Comparison of ENCODE assay signal across 27 cellular contexts in the genomic region with DNA sequence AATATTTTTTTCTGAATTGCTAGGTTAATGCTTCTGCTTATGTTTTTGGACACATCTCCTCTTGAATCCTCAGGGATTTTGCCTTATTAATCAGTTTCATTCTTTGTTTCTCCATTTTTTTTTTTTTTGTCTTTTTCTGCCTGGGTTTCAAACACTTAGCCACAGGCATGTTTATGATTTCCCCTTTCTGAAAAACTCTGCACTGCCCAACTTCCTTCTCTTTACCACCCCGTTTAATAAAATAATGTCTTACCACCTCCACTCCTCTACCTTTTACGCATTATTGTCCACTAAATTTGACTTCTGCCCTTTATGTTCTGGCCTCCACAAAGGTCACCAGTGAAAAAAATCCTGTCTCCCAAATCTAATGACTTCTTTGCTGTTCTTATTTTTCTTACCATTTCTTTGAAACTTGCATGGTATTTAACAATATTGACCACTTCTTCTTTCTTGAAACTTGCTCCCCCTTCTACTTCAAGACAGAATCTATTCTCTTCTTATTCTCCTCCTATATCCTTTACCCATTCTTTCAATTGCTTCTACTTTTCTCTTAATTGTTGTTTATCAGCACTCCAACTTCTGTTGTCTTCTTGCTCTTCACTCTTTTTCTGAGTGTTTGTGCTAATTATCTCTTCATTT.
DNase-seq lines count a peak whose midpoint lies in the region; ATAC-seq and TF ChIP-seq lines count a peak whose summit lies in the region.
"Had no signal": no experiment of that assay in that cellular context is flagged by ENCODE, and none has a peak within 500 bp of the region (broad histone marks: within the 10 kb centered on the region; RNA-seq: fewer than 3 reads in every experiment).

No MANE protein-coding gene starts in this region.

- peaks cover 42 to 45% of the 10 kb centered on the region in 2 donors for H3K4me1 Mint-ChIP-seq in natural killer cell treated with Interleukin-12 subunit alpha and Interleukin-12 subunit beta and Interleukin-15 and Interleukin-18, amount 100 ng/mL, for 72 hours (ENCODE audit: low read depth in 2 of 2)
- peaks cover 9 to 15% of the 10 kb centered on the region in 2 donors for H3K4me1 Mint-ChIP-seq in natural killer cell
- peaks cover 68% of the 10 kb centered on the region for H3K4me1 Mint-ChIP-seq in activated naive CD8-positive, alpha-beta T cell treated with anti-CD3 and anti-CD28 coated beads, Interleukin-2, amount 50 U/mL, for 24 hours
- peaks cover 30 to 45% of the 10 kb centered on the region in 2 donors for H3K4me1 Mint-ChIP-seq in stimulated activated naive B cell treated with anti-CD40 and anti-IgM and Interleukin-4, amounts not matched to agents 10 μg/mL and 1 μg/mL and 100 μg/mL, for 72 hours
- H3K4me1 Mint-ChIP-seq: H9 had no signal

- H3K36me3 Mint-ChIP-seq in natural killer cell treated with Interleukin-12 subunit alpha and Interleukin-12 subunit beta and Interleukin-15 and Interleukin-18, amount 100 ng/mL, for 72 hours = peaks cover 13% of the 10 kb centered on the region
- H3K36me3 Mint-ChIP-seq in natural killer cell = no peaks in the 10 kb centered on the region
- no peaks in the 10 kb centered on the region for H3K36me3 Mint-ChIP-seq in activated naive CD8-positive, alpha-beta T cell treated with anti-CD3 and anti-CD28 coated beads, Interleukin-2, amount 50 U/mL, for 24 hours (ENCODE audit: low read depth)
- H3K36me3 Mint-ChIP-seq in stimulated activated naive B cell treated with anti-CD40 and anti-IgM and Interleukin-4, amounts not matched to agents 10 μg/mL and 1 μg/mL and 100 μg/mL, for 72 hours = no peaks in the 10 kb centered on the region

- peak overlapping the region; percentile 26 to 52 for H3K27ac Mint-ChIP-seq in natural killer cell treated with Interleukin-12 subunit alpha and Interleukin-12 subunit beta and Interleukin-15 and Interleukin-18, amount 100 ng/mL, for 72 hours
- H3K27ac Mint-ChIP-seq in natural killer cell = peak overlapping the region in 1 of 2 donors; percentile 5
- peak overlapping the region; percentile 1 for H3K27ac Mint-ChIP-seq in activated naive CD8-positive, alpha-beta T cell treated with anti-CD3 and anti-CD28 coated beads, Interleukin-2, amount 50 U/mL, for 24 hours
- peak overlapping the region; percentile 2 for H3K27ac Mint-ChIP-seq in stimulated activated naive B cell treated with anti-CD40 and anti-IgM and Interleukin-4, amounts not matched to agents 10 μg/mL and 1 μg/mL and 100 μg/mL, for 72 hours
- H3K27ac Mint-ChIP-seq: activated CD8-positive, alpha-beta memory T cell treated with anti-CD3 and anti-CD28 coated beads, Interleukin-2, amount 10 ng/mL, durations not matched to agents 7 days and 5 days; H9; T-helper 1 cell treated with Interleukin-12 subunit alpha and Interleukin-12 subunit beta and Interleukin-4 antibody, amounts not matched to agents 30 μg/mL and 1 μg/mL, for 36 hours had no signal

- ATAC-seq in natural killer cell treated with Interleukin-12 subunit alpha and Interleukin-12 subunit beta and Interleukin-15 and Interleukin-18, amount 100 ng/mL, for 72 hours = no peak
- ATAC-seq in natural killer cell (no peak), GM19452 (IDR thresholded peaks at IDR 0.05; ENCODE audit: unreplicated experiment) (no peak)
- no peak for ATAC-seq in activated naive CD8-positive, alpha-beta T cell treated with anti-CD3 and anti-CD28 coated beads, Interleukin-2, amount 50 U/mL, for 24 hours
- ATAC-seq in stimulated activated naive B cell treated with anti-CD40 and anti-IgM and Interleukin-4, amounts not matched to agents 10 μg/mL and 1 μg/mL and 100 μg/mL, for 72 hours (replicated peaks) = peak; percentile 85
- ATAC-seq: A549; activated CD4-positive, CD25-positive, alpha-beta regulatory T cell treated with anti-CD3 and anti-CD28 coated beads, Interleukin-2, amount 50 U/mL, for 24 hours; activated CD8-positive, alpha-beta memory T cell treated with anti-CD3 and anti-CD28 coated beads, Interleukin-2, amount 10 ng/mL, durations not matched to agents 7 days and 5 days; GM12878; Right ventricle myocardium inferior had no signal

- TF ChIP-seq CTCF in natural killer cell (IDR thresholded peaks at IDR 0.05) = no peak

- intact Hi-C loops in natural killer cell (cut with micrococcal nuclease) = no loop called here

- no peaks in the 10 kb centered on the region for H3K27me3 Mint-ChIP-seq in natural killer cell treated with Interleukin-12 subunit alpha and Interleukin-12 subunit beta and Interleukin-15 and Interleukin-18, amount 100 ng/mL, for 72 hours
- H3K27me3 Mint-ChIP-seq in natural killer cell (ENCODE audit: low read depth in 2 of 2) = peaks cover 0 to 6% of the 10 kb centered on the region in 2 donors
- H3K27me3 Mint-ChIP-seq in activated naive CD8-positive, alpha-beta T cell treated with anti-CD3 and anti-CD28 coated beads, Interleukin-2, amount 50 U/mL, for 24 hours = peaks cover 5% of the 10 kb centered on the region
- no peaks in the 10 kb centered on the region for H3K27me3 Mint-ChIP-seq in stimulated activated naive B cell treated with anti-CD40 and anti-IgM and Interleukin-4, amounts not matched to agents 10 μg/mL and 1 μg/mL and 100 μg/mL, for 72 hours

- peaks cover 16% of the 10 kb centered on the region for H3K9me3 Mint-ChIP-seq in natural killer cell treated with Interleukin-12 subunit alpha and Interleukin-12 subunit beta and Interleukin-15 and Interleukin-18, amount 100 ng/mL, for 72 hours
- no peaks in the 10 kb centered on the region for H3K9me3 Mint-ChIP-seq in natural killer cell
- peaks cover 8% of the 10 kb centered on the region for H3K9me3 Mint-ChIP-seq in activated naive CD8-positive, alpha-beta T cell treated with anti-CD3 and anti-CD28 coated beads, Interleukin-2, amount 50 U/mL, for 24 hours
- H3K9me3 Mint-ChIP-seq in stimulated activated naive B cell treated with anti-CD40 and anti-IgM and Interleukin-4, amounts not matched to agents 10 μg/mL and 1 μg/mL and 100 μg/mL, for 72 hours = no peaks in the 10 kb centered on the region
- H3K9me3 Mint-ChIP-seq: H9 had no signal

- no peak for DNase-seq in natural killer cell treated with Interleukin-12 subunit alpha and Interleukin-12 subunit beta and Interleukin-15 and Interleukin-18, amount 100 ng/mL, for 72 hours (ENCODE audit: low spot score)
- DNase-seq in natural killer cell (no peak), NOMO-1 treated with dmso at 0.1 percent for 144 hours (lab: John Stamatoyannopoulos, UW; ENCODE audit: unreplicated experiment) (peak; percentile 46), islet precursor cell (no peak)
- no peak for DNase-seq in activated naive CD8-positive, alpha-beta T cell treated with anti-CD3 and anti-CD28 coated beads, Interleukin-2, amount 50 U/mL, for 24 hours
- DNase-seq in stimulated activated naive B cell treated with anti-CD40 and anti-IgM and Interleukin-4, amounts not matched to agents 10 μg/mL and 1 μg/mL and 100 μg/mL, for 72 hours = peak; percentile 30
- no peak for DNase-seq in effector CD4-positive, alpha-beta T cell
- DNase-seq: activated CD8-positive, alpha-beta memory T cell treated with anti-CD3 and anti-CD28 coated beads, Interleukin-2, amount 10 ng/mL, durations not matched to agents 7 days and 5 days; amygdala; C1 segment of cervical spinal cord; central memory CD4-positive, alpha-beta T cell; DMS 273 treated with DMSO at 0.1 percent for 48 hours; effector memory CD4-positive, alpha-beta T cell; esophagus squamous epithelium; GDM1; H9; MM.1S; NCI-H2081; NCI-H446 treated with DMSO at 0.1 percent for 48 hours; small intestine; stimulated activated CD4-positive, alpha-beta T cell treated with anti-CD3 and anti-CD28 coated beads, Interleukin-4, amount 100 ng/mL, for 24 hours had no signal

- peak overlapping the region; percentile 34 for H3K4me3 Mint-ChIP-seq in natural killer cell treated with Interleukin-12 subunit alpha and Interleukin-12 subunit beta and Interleukin-15 and Interleukin-18, amount 100 ng/mL, for 72 hours
- H3K4me3 Mint-ChIP-seq in natural killer cell = no peak overlapping the region
- no peak overlapping the region for H3K4me3 Mint-ChIP-seq in activated naive CD8-positive, alpha-beta T cell treated with anti-CD3 and anti-CD28 coated beads, Interleukin-2, amount 50 U/mL, for 24 hours
- H3K4me3 Mint-ChIP-seq in stimulated activated naive B cell treated with anti-CD40 and anti-IgM and Interleukin-4, amounts not matched to agents 10 μg/mL and 1 μg/mL and 100 μg/mL, for 72 hours = peak overlapping the region; percentile 18 to 30
- H3K4me3 Mint-ChIP-seq: activated CD8-positive, alpha-beta memory T cell treated with anti-CD3 and anti-CD28 coated beads, Interleukin-2, amount 10 ng/mL, durations not matched to agents 7 days and 5 days; H9; T-helper 1 cell treated with Interleukin-12 subunit alpha and Interleukin-12 subunit beta and Interleukin-4 antibody, amounts not matched to agents 30 μg/mL and 1 μg/mL, for 36 hours had no signal

Comparison
In these comparisons a context has a peak if more than half of its experiments do, and no peak if none do; other contexts are left out.
1. H3K4me3 Mint-ChIP-seq: peak in natural killer cell treated with Interleukin-12 subunit alpha and Interleukin-12 subunit beta and Interleukin-15 and Interleukin-18, amount 100 ng/mL, for 72 hours (single experiment) and stimulated activated naive B cell treated with anti-CD40 and anti-IgM and Interleukin-4, amounts not matched to agents 10 μg/mL and 1 μg/mL and 100 μg/mL, for 72 hours (2 of 2); none in natural killer cell (single experiment) and activated naive CD8-positive, alpha-beta T cell treated with anti-CD3 and anti-CD28 coated beads, Interleukin-2, amount 50 U/mL, for 24 hours (single experiment).
2. ATAC-seq: peak in stimulated activated naive B cell treated with anti-CD40 and anti-IgM and Interleukin-4, amounts not matched to agents 10 μg/mL and 1 μg/mL and 100 μg/mL, for 72 hours (2 of 2); none in natural killer cell treated with Interleukin-12 subunit alpha and Interleukin-12 subunit beta and Interleukin-15 and Interleukin-18, amount 100 ng/mL, for 72 hours (0 of 2), natural killer cell (0 of 3), activated naive CD8-positive, alpha-beta T cell treated with anti-CD3 and anti-CD28 coated beads, Interleukin-2, amount 50 U/mL, for 24 hours (single experiment) and GM19452 (single experiment).
3. DNase-seq: peak in NOMO-1 treated with dmso at 0.1 percent for 144 hours (single experiment) and stimulated activated naive B cell treated with anti-CD40 and anti-IgM and Interleukin-4, amounts not matched to agents 10 μg/mL and 1 μg/mL and 100 μg/mL, for 72 hours (single experiment); none in natural killer cell treated with Interleukin-12 subunit alpha and Interleukin-12 subunit beta and Interleukin-15 and Interleukin-18, amount 100 ng/mL, for 72 hours (single experiment), natural killer cell (single experiment), activated naive CD8-positive, alpha-beta T cell treated with anti-CD3 and anti-CD28 coated beads, Interleukin-2, amount 50 U/mL, for 24 hours (single experiment), islet precursor cell (single experiment) and effector CD4-positive, alpha-beta T cell (single experiment).